In the genomic region with DNA sequence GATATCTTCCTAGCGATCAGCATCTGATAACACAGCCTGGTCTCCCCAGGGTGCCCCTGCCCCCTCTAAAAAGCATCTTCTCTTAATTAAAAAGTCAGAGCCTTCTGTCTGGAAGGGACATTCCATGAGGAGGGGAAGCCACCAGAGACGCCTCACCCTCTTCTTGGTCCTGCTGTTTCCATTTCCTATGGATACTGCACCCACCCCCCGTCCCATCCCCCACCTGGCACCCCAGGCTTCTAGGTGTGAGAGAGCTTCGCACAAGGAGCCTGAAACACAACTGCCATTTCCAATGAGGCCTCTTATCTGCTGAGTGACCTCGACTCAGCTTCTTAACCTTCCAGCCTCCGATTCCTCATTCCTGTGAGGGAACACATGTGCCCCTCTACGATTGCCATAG, we compare ENCODE assay signal across 1 cellular context.
TF ChIP-seq lines count a peak whose summit lies in the region.

No MANE protein-coding gene starts in this region.

TF ChIP-seq in H1, 55 proteins besides CTCF, POLR2A, EP300 and RAD21 (continued from another document):
- TF ChIP-seq, protein P1, sequence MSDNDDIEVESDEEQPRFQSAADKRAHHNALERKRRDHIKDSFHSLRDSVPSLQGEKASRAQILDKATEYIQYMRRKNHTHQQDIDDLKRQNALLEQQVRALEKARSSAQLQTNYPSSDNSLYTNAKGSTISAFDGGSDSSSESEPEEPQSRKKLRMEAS (IDR thresholded peaks at IDR 0.05) = 0 out of 2 replicates have a peak, but pooled peaks have one; percentile 21
